ENCODE assay signal across 2 cellular contexts in genomic region chr9:3525088-3525835, GRCh38.
TF ChIP-seq lines count a peak whose summit lies in the region.

No MANE protein-coding gene starts in this region.

TF ChIP-seq in SK-N-SH, 30 proteins besides CTCF, POLR2A, EP300 and RAD21:
- TF ChIP-seq PBX3 (IDR thresholded peaks at IDR 0.05), result no peak
- TF ChIP-seq IRF3 (IDR thresholded peaks at IDR 0.05; ENCODE audit: low read depth, low read length), result no peak
- TF ChIP-seq, protein P1, sequence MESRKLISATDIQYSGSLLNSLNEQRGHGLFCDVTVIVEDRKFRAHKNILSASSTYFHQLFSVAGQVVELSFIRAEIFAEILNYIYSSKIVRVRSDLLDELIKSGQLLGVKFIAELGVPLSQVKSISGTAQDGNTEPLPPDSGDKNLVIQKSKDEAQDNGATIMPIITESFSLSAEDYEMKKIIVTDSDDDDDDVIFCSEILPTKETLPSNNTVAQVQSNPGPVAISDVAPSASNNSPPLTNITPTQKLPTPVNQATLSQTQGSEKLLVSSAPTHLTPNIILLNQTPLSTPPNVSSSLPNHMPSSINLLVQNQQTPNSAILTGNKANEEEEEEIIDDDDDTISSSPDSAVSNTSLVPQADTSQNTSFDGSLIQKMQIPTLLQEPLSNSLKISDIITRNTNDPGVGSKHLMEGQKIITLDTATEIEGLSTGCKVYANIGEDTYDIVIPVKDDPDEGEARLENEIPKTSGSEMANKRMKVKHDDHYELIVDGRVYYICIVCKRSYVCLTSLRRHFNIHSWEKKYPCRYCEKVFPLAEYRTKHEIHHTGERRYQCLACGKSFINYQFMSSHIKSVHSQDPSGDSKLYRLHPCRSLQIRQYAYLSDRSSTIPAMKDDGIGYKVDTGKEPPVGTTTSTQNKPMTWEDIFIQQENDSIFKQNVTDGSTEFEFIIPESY (IDR thresholded peaks at IDR 0.05; ENCODE audit: borderline replicate concordance, low read depth), result no peak
- no peak for TF ChIP-seq GATA2 (CRISPR knock-in tag; IDR thresholded peaks at IDR 0.05)
- no peak for TF ChIP-seq CHD2 (IDR thresholded peaks at IDR 0.05; ENCODE audit: low read length, partially characterized antibody)
- TF ChIP-seq FOSL2 (IDR thresholded peaks at IDR 0.05; ENCODE audit: borderline replicate concordance, low read depth), result no peak

TF ChIP-seq in endothelial cell of umbilical vein, 7 proteins besides CTCF, POLR2A, EP300 and RAD21 (continued from another document):
- no peak for TF ChIP-seq POLR2AphosphoS5 (IDR thresholded peaks at IDR 0.05; ENCODE audit: insufficient read depth, low read depth, low read length)
- no peak for TF ChIP-seq FOS (IDR thresholded peaks at IDR 0.05; ENCODE audit: borderline replicate concordance, insufficient read depth, low read length)
- TF ChIP-seq MYC (IDR thresholded peaks at IDR 0.05; ENCODE audit: low read depth, low read length), result no peak
- TF ChIP-seq GATA2 (IDR thresholded peaks at IDR 0.05; ENCODE audit: insufficient read depth, insufficient read length, low read depth, low read length), result no peak
